ENCODE assay signal across 3 cellular contexts in the genomic region with DNA sequence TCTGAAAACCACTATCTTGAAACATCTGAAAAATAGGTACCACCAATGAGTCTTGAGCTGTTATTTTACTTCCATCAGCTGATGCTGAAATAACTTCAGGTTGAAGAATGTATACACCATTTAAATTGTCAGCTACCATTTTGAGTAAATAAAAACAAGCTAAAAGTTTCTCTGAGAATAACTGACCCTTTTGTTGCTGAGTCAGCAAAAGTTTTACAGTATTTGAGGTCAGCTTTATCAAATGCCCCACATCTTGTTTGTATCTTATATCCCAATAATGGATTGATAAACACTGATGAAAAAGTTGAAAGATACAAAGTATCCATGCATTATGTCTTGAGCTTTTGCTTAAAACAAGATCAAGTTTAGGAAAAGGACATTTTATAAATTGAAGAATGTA.
A peak's percentile ranks its signal among the peaks of the same experiment; 100 is the strongest.
TF ChIP-seq lines count a peak whose summit lies in the region.

No MANE protein-coding gene starts in this region.

TF ChIP-seq in HepG2, 621 proteins besides CTCF, POLR2A, EP300 and RAD21:
- TF ChIP-seq MAFF (IDR thresholded peaks at IDR 0.05; ENCODE audit: low read depth, low read length) (peak; percentile 100), TSC22D2 (CRISPR knock-in tag; IDR thresholded peaks at IDR 0.05; ENCODE audit: borderline replicate concordance) (no peak), MAFG (CRISPR knock-in tag; IDR thresholded peaks at IDR 0.05) (peak; percentile 41; the same call in 1 of the 2 replicates), MAFK (conservative IDR thresholded peaks at IDR 0.05 in 1 of 2, IDR thresholded peaks at IDR 0.05 in 1 of 2; ENCODE audit: low read length in 2 of 2) (peak; percentile 100)
- TF ChIP-seq, protein P1, sequence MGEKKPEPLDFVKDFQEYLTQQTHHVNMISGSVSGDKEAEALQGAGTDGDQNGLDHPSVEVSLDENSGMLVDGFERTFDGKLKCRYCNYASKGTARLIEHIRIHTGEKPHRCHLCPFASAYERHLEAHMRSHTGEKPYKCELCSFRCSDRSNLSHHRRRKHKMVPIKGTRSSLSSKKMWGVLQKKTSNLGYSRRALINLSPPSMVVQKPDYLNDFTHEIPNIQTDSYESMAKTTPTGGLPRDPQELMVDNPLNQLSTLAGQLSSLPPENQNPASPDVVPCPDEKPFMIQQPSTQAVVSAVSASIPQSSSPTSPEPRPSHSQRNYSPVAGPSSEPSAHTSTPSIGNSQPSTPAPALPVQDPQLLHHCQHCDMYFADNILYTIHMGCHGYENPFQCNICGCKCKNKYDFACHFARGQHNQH (CRISPR knock-in tag; IDR thresholded peaks at IDR 0.05): no peak
TF ChIP-seq in HepG2: peak in this region for 3.

TF ChIP-seq in IMR-90, 13 proteins besides CTCF, POLR2A, EP300 and RAD21:
- no peak for TF ChIP-seq NFE2L2 (IDR thresholded peaks at IDR 0.05; ENCODE audit: low read depth, low read length)
- peak; percentile 100 for TF ChIP-seq MAFK (IDR thresholded peaks at IDR 0.05; ENCODE audit: low read depth, low read length)
- no peak for TF ChIP-seq CEBPB (IDR thresholded peaks at IDR 0.05; ENCODE audit: low read depth, low read length)
- no peak for TF ChIP-seq CHD1 (IDR thresholded peaks at IDR 0.05; ENCODE audit: low read depth, low read length)
- no peak for TF ChIP-seq SMC3 (IDR thresholded peaks at IDR 0.05; ENCODE audit: low read depth, low read length)
- no peak for TF ChIP-seq MXI1 (IDR thresholded peaks at IDR 0.05; ENCODE audit: borderline replicate concordance, low read depth, low read length)

TF ChIP-seq in K562, 482 proteins besides CTCF, POLR2A, EP300 and RAD21:
- TF ChIP-seq ESRRB (CRISPR knock-in tag; IDR thresholded peaks at IDR 0.05; ENCODE audit: borderline replicate concordance): no peak
- no peak for TF ChIP-seq ETV6 (IDR thresholded peaks at IDR 0.05; ENCODE audit: borderline replicate concordance in 1 of 2, low read depth in 2 of 2, low read length in 1 of 2)
- TF ChIP-seq ETV6 (CRISPR knock-in tag; IDR thresholded peaks at IDR 0.05; ENCODE audit: borderline replicate concordance): no peak
- TF ChIP-seq ZNF311 (CRISPR knock-in tag; IDR thresholded peaks at IDR 0.05): no peak
- TF ChIP-seq MAFG (tag; conservative IDR thresholded peaks at IDR 0.05): peak; percentile 98
- TF ChIP-seq, protein P2, sequence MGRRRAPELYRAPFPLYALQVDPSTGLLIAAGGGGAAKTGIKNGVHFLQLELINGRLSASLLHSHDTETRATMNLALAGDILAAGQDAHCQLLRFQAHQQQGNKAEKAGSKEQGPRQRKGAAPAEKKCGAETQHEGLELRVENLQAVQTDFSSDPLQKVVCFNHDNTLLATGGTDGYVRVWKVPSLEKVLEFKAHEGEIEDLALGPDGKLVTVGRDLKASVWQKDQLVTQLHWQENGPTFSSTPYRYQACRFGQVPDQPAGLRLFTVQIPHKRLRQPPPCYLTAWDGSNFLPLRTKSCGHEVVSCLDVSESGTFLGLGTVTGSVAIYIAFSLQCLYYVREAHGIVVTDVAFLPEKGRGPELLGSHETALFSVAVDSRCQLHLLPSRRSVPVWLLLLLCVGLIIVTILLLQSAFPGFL (CRISPR knock-in tag; IDR thresholded peaks at IDR 0.05): no peak
- peak; percentile 100 for TF ChIP-seq MAFK (IDR thresholded peaks at IDR 0.05; ENCODE audit: low read length)
- peak; percentile 100 for TF ChIP-seq MAFF (IDR thresholded peaks at IDR 0.05; ENCODE audit: low read length)
- TF ChIP-seq ZNF316 (IDR thresholded peaks at IDR 0.05): peak; percentile 99
- TF ChIP-seq C11orf30 (IDR thresholded peaks at IDR 0.05; ENCODE audit: low read depth): peak; percentile 99
